In genomic region chr5:133663380-133664054, GRCh38 we compare ENCODE assay signal across 20 cellular contexts. TPM values are rescaled to one million over a fixed set of nuclear protein-coding genes. Genes with fewer than 3 reads are reported as not detected.
"Had no signal": no experiment of that assay in that cellular context is flagged by ENCODE, and none has a peak within 500 bp of the region (broad histone marks: within the 10 kb centered on the region; RNA-seq: fewer than 3 reads in every experiment).

No MANE protein-coding gene starts in this region.

- H3K4me3 ChIP-seq: breast epithelium, heart right ventricle, left ventricle myocardium inferior, tibial nerve had no signal

- H3K36me3 ChIP-seq: breast epithelium, heart right ventricle, left ventricle myocardium inferior, tibial nerve had no signal

- ATAC-seq: activated naive CD4-positive, alpha-beta T cell treated with anti-CD3 and anti-CD28 coated beads, Interleukin-2, amount 50 U/mL, for 72 hours; activated T-cell treated with anti-CD3 and anti-CD28 coated beads, Interleukin-2, amount 50 U/mL, for 72 hours; heart right ventricle; right cardiac atrium had no signal

- H3K27ac ChIP-seq: breast epithelium, heart right ventricle, left ventricle myocardium inferior, parathyroid adenoma, tibial nerve had no signal

- H3K4me1 ChIP-seq: breast epithelium, heart right ventricle, left ventricle myocardium inferior, parathyroid adenoma, tibial nerve had no signal

- H2AFZ ChIP-seq: parathyroid adenoma had no signal

- H3K9ac ChIP-seq: parathyroid adenoma had no signal

- H3K79me2 ChIP-seq: parathyroid adenoma had no signal

- H3K27me3 ChIP-seq: breast epithelium, tibial nerve had no signal

- H3K9me3 ChIP-seq: breast epithelium, heart right ventricle, left ventricle myocardium inferior, tibial nerve had no signal

- DNase-seq: activated CD4-positive, alpha-beta memory T cell treated with anti-CD3 and anti-CD28 coated beads for 36 hours; activated CD4-positive, alpha-beta T cell treated with anti-CD3 and anti-CD28 coated beads, Interleukin-2, amount 10 ng/mL, durations not matched to agents 24 days and 14 days; activated CD4-positive, CD25-positive, alpha-beta regulatory T cell treated with anti-CD3 and anti-CD28 coated beads, Interleukin-2, amount 50 U/mL, for 72 hours; activated naive CD4-positive, alpha-beta T cell; activated T-cell treated with anti-CD3 and anti-CD28 coated beads for 4 hours; activated T-cell treated with anti-CD3 and anti-CD28 coated beads, Interleukin-2, amount 50 U/mL, for 72 hours; effector CD4-positive, alpha-beta T cell; heart right ventricle; left ventricle myocardium inferior; naive B cell; nucleus accumbens; right cardiac atrium; stimulated activated CD4-positive, alpha-beta T cell treated with anti-CD3 and anti-CD28 coated beads, Interleukin-2, amount 100 ng/mL, for 48 hours; stimulated activated naive CD4-positive, alpha-beta T cell treated with Interleukin-2 at 50 U/mL for 16 hours; T-helper 2 cell had no signal

RNA-seq across cellular contexts. Expression of gene FSTL4, which starts 51.2 kb away (rescaled TPM):
- total RNA-seq: activated naive CD4-positive, alpha-beta T cell treated with anti-CD3 and anti-CD28 coated beads, Interleukin-2, amount 50 U/mL, for 72 hours; activated T-cell treated with anti-CD3 and anti-CD28 coated beads, Interleukin-2, amount 50 U/mL, for 72 hours; left ventricle myocardium inferior; pulmonary artery endothelial cell; right cardiac atrium had no signal
- polyA plus RNA-seq: right cardiac atrium had no signal
